8 cellular contexts compared by ENCODE assay signal in genomic region chr6:56851541-56852248, GRCh38.
DNase-seq lines count a peak whose midpoint lies in the region; ATAC-seq and TF ChIP-seq lines count a peak whose summit lies in the region.

No MANE protein-coding gene starts in this region.

- H3K27ac Mint-ChIP-seq in activated CD4-positive, alpha-beta T cell treated with anti-CD3 and anti-CD28 coated beads for 36 hours, result peak overlapping the region; percentile 43
- peak overlapping the region; percentile 56 for H3K27ac Mint-ChIP-seq in MCF 10A (ENCODE audit: low read depth, unreplicated experiment)

- POLR2A ChIA-PET in activated CD4-positive, alpha-beta T cell treated with anti-CD3 and anti-CD28 coated beads for 36 hours (lab: Charles Lee), result no interaction called here
- POLR2A ChIA-PET in PC-9 (lab: Charles Lee; ENCODE audit: unreplicated experiment) (interaction anchor here (0.7 to 0.9 kb wide), 2 partner anchors 13 to 103 kb away, joined by 5 to 6 read pairs; partner anchors contain the start of gene BEND6), MCF 10A (lab: Yijun Ruan, JAX) (interaction anchor here (0.7 to 4.4 kb wide), 16 partner anchors 9 to 257 kb away, joined by 3 to 30 read pairs (median 4); no protein-coding TSS in a partner anchor)

- no peak for TF ChIP-seq POLR2A in sigmoid colon (IDR thresholded peaks at IDR 0.05)

- TF ChIP-seq CTCF in PC-9 (conservative IDR thresholded peaks at IDR 0.05) (peak; percentile 76), MCF 10A (IDR thresholded peaks at IDR 0.05; ENCODE audit: unreplicated experiment) (peak; percentile 57), sigmoid colon (IDR thresholded peaks at IDR 0.05) (peak; percentile 35 to 63 (median 55))

- H3K27ac ChIP-seq in PC-9 (peak overlapping the region; percentile 88), sigmoid colon (peak overlapping the region; percentile 51 to 80 (median 74))

- no peaks in the 10 kb centered on the region for H3K9me3 Mint-ChIP-seq in activated CD4-positive, alpha-beta T cell treated with anti-CD3 and anti-CD28 coated beads for 36 hours (ENCODE audit: low read depth)
- H3K9me3 Mint-ChIP-seq in MCF 10A (ENCODE audit: unreplicated experiment), result no peaks in the 10 kb centered on the region

- peak overlapping the region; percentile 75 for H3K4me3 ChIP-seq in PC-9
- H3K4me3 ChIP-seq in iPS-18c (ENCODE audit: insufficient read depth, low read depth, low read length), result peak overlapping the region; percentile 73
- peak overlapping the region; percentile 40 to 60 (median 58) for H3K4me3 ChIP-seq in sigmoid colon

- peaks cover 39% of the 10 kb centered on the region for H3K79me2 ChIP-seq in PC-9 (ENCODE audit: low read depth)

- peaks cover 43% of the 10 kb centered on the region for H3K4me1 ChIP-seq in PC-9 (replicated peaks; ENCODE audit: insufficient read depth)
- H3K4me1 ChIP-seq in sigmoid colon, result peaks cover 0 to 31% (median 21%) of the 10 kb centered on the region in 4 donors

- H3K9me3 ChIP-seq in PC-9 (ENCODE audit: insufficient read depth, low read depth), result no peaks in the 10 kb centered on the region
- H3K9me3 ChIP-seq in iPS-18c (ENCODE audit: control insufficient read depth, insufficient read depth, low read length), result no peaks in the 10 kb centered on the region
- no peaks in the 10 kb centered on the region for H3K9me3 ChIP-seq in sigmoid colon

- H4K20me1 ChIP-seq in PC-9 (ENCODE audit: insufficient read depth), result no peaks in the 10 kb centered on the region

- peak overlapping the region; percentile 84 for H3K4me2 ChIP-seq in PC-9

- H3K4me1 Mint-ChIP-seq in activated CD4-positive, alpha-beta T cell treated with anti-CD3 and anti-CD28 coated beads for 36 hours, result peaks cover 19% of the 10 kb centered on the region
- H3K4me1 Mint-ChIP-seq in MCF 10A (ENCODE audit: insufficient read depth, unreplicated experiment), result peaks cover 35% of the 10 kb centered on the region

- peak overlapping the region; percentile 65 for H2AFZ ChIP-seq in PC-9

- H3K36me3 Mint-ChIP-seq in activated CD4-positive, alpha-beta T cell treated with anti-CD3 and anti-CD28 coated beads for 36 hours (ENCODE audit: low read depth), result no peaks in the 10 kb centered on the region
- peaks cover 11% of the 10 kb centered on the region for H3K36me3 Mint-ChIP-seq in MCF 10A (ENCODE audit: insufficient read depth, unreplicated experiment)

- WGBS in sigmoid colon, 2 donors, result 12 to 52% methylated on average over 17 of the region's 17 CpGs

- CTCF ChIA-PET in activated CD4-positive, alpha-beta T cell treated with anti-CD3 and anti-CD28 coated beads for 36 hours (lab: Charles Lee), result interaction anchor here (0.7 to 2.6 kb wide), 10 partner anchors 9 to 621 kb away, joined by 3 to 9 read pairs (median 4); no protein-coding TSS in a partner anchor
- CTCF ChIA-PET in PC-9 (lab: Charles Lee), result interaction anchor here (0.6 to 1.2 kb wide), 11 partner anchors 9 to 310 kb away, joined by 3 to 11 read pairs (median 3); partner anchors contain the start of gene DST
- CTCF ChIA-PET in MCF 10A (lab: Yijun Ruan, JAX), result interaction anchor here (0.6 to 10.9 kb wide), 49 partner anchors 11 to 478 kb away, joined by 3 to 208 read pairs (median 5); partner anchors contain the start of gene DST

- H3K27me3 Mint-ChIP-seq in activated CD4-positive, alpha-beta T cell treated with anti-CD3 and anti-CD28 coated beads for 36 hours, result peaks cover 41% of the 10 kb centered on the region
- H3K27me3 Mint-ChIP-seq in MCF 10A (ENCODE audit: insufficient read depth, unreplicated experiment), result no peaks in the 10 kb centered on the region

- intact Hi-C loops in activated CD4-positive, alpha-beta T cell treated with anti-CD3 and anti-CD28 coated beads for 36 hours (cut with DNase I, micrococcal nuclease), result loop anchor here (2.0 to 5.0 kb wide), 3 partner anchors 144 to 494 kb away; no protein-coding TSS in a partner anchor
- intact Hi-C loops in PC-9 (cut with micrococcal nuclease; ENCODE audit: unreplicated experiment) (loop anchor here (5.0 kb wide), 3 partner anchors 51 to 466 kb away; partner anchors contain the start of genes DST and PRIM2), MCF 10A (cut with micrococcal nuclease) (loop anchor here (1.0 to 5.0 kb wide), 4 partner anchors 79 to 479 kb away; partner anchors contain the start of gene DST), sigmoid colon (cut with DNase I) (loop anchor here (2.0 to 10.0 kb wide), 3 partner anchors 143 to 487 kb away; no protein-coding TSS in a partner anchor)

- ATAC-seq in activated CD4-positive, alpha-beta T cell treated with anti-CD3 and anti-CD28 coated beads for 36 hours, result peak; percentile 87
- peak; percentile 87 for ATAC-seq in GM21381 (IDR thresholded peaks at IDR 0.05; ENCODE audit: unreplicated experiment)

- H3F3A ChIP-seq in PC-9 (ENCODE audit: insufficient read depth, low read depth), result peaks cover 31% of the 10 kb centered on the region

- peak; percentile 61 for DNase-seq in activated CD4-positive, alpha-beta T cell treated with anti-CD3 and anti-CD28 coated beads for 36 hours
- no peak for DNase-seq in activated CD4-positive, alpha-beta T cell treated with anti-CD3 and anti-CD28 coated beads for 1 hour
- DNase-seq in HK-2 (ENCODE audit: unreplicated experiment), result peak; percentile 41
- peak; percentile 28 to 73 for DNase-seq in PC-9
- DNase-seq in MCF 10A (ENCODE audit: unreplicated experiment), result peak; percentile 86
- DNase-seq in sigmoid colon, result peak; percentile 77

- H3K9me2 ChIP-seq in PC-9 (ENCODE audit: insufficient read depth), result no peaks in the 10 kb centered on the region

- 0 out of 2 replicates have a peak, but pooled peaks cover 3% of the 10 kb centered on the region for H3K36me3 ChIP-seq in PC-9 (ENCODE audit: low read depth)
- no peaks in the 10 kb centered on the region for H3K36me3 ChIP-seq in sigmoid colon

- H3K27me3 ChIP-seq in PC-9 (ENCODE audit: insufficient read depth, low read depth) (no peaks in the 10 kb centered on the region), sigmoid colon (no peaks in the 10 kb centered on the region)

- H3K4me3 Mint-ChIP-seq in activated CD4-positive, alpha-beta T cell treated with anti-CD3 and anti-CD28 coated beads for 36 hours, result peak overlapping the region; percentile 55
- peak overlapping the region; percentile 81 for H3K4me3 Mint-ChIP-seq in MCF 10A (ENCODE audit: unreplicated experiment)

- BruUV-seq in PC-9 (replicated peaks; lab: Mats Ljungman, UMichigan) (no TSS peak), MCF 10A (replicated peaks; lab: Mats Ljungman, UMichigan) (no TSS peak)

- no peak for TF ChIP-seq EP300 in sigmoid colon (IDR thresholded peaks at IDR 0.05)
